ENCODE assay signal across 1 cellular context in genomic region chr2:3377279-3377611, GRCh38.
TF ChIP-seq lines count a peak whose summit lies in the region.

No MANE protein-coding gene starts in this region.

TF ChIP-seq in K562, 482 proteins besides CTCF, POLR2A, EP300 and RAD21 (continues in another document):
- TF ChIP-seq GATAD2A (IDR thresholded peaks at IDR 0.05): no peak
- TF ChIP-seq, protein P1, sequence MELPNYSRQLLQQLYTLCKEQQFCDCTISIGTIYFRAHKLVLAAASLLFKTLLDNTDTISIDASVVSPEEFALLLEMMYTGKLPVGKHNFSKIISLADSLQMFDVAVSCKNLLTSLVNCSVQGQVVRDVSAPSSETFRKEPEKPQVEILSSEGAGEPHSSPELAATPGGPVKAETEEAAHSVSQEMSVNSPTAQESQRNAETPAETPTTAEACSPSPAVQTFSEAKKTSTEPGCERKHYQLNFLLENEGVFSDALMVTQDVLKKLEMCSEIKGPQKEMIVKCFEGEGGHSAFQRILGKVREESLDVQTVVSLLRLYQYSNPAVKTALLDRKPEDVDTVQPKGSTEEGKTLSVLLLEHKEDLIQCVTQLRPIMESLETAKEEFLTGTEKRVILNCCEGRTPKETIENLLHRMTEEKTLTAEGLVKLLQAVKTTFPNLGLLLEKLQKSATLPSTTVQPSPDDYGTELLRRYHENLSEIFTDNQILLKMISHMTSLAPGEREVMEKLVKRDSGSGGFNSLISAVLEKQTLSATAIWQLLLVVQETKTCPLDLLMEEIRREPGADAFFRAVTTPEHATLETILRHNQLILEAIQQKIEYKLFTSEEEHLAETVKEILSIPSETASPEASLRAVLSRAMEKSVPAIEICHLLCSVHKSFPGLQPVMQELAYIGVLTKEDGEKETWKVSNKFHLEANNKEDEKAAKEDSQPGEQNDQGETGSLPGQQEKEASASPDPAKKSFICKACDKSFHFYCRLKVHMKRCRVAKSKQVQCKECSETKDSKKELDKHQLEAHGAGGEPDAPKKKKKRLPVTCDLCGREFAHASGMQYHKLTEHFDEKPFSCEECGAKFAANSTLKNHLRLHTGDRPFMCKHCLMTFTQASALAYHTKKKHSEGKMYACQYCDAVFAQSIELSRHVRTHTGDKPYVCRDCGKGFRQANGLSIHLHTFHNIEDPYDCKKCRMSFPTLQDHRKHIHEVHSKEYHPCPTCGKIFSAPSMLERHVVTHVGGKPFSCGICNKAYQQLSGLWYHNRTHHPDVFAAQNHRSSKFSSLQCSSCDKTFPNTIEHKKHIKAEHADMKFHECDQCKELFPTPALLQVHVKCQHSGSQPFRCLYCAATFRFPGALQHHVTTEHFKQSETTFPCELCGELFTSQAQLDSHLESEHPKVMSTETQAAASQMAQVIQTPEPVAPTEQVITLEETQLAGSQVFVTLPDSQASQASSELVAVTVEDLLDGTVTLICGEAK (IDR thresholded peaks at IDR 0.05): peak; percentile 72
- TF ChIP-seq, protein P1 (CRISPR knock-in tag; IDR thresholded peaks at IDR 0.05): no peak
- no peak for TF ChIP-seq ZNF699 (CRISPR knock-in tag; IDR thresholded peaks at IDR 0.05; ENCODE audit: insufficient replicate concordance)
- TF ChIP-seq ZNF140 (CRISPR knock-in tag; IDR thresholded peaks at IDR 0.05): no peak
- peak; percentile 14; the same call in 1 of the 2 replicates for TF ChIP-seq NCOA1 (IDR thresholded peaks at IDR 0.05; ENCODE audit: low read depth)
- no peak for TF ChIP-seq TBL1XR1 (IDR thresholded peaks at IDR 0.05; ENCODE audit: low read length in 2 of 2)
- 0 out of 2 replicates have a peak, but pooled peaks have one; percentile 10 for TF ChIP-seq ETV1 (tag; conservative IDR thresholded peaks at IDR 0.05; ENCODE audit: low read depth)
- no peak for TF ChIP-seq NFXL1 (CRISPR knock-in tag; IDR thresholded peaks at IDR 0.05)
- no peak for TF ChIP-seq HIVEP1 (CRISPR knock-in tag; IDR thresholded peaks at IDR 0.05)
- TF ChIP-seq E2F8 (IDR thresholded peaks at IDR 0.05; ENCODE audit: low read depth, partially characterized antibody): no peak
- TF ChIP-seq, protein P2, sequence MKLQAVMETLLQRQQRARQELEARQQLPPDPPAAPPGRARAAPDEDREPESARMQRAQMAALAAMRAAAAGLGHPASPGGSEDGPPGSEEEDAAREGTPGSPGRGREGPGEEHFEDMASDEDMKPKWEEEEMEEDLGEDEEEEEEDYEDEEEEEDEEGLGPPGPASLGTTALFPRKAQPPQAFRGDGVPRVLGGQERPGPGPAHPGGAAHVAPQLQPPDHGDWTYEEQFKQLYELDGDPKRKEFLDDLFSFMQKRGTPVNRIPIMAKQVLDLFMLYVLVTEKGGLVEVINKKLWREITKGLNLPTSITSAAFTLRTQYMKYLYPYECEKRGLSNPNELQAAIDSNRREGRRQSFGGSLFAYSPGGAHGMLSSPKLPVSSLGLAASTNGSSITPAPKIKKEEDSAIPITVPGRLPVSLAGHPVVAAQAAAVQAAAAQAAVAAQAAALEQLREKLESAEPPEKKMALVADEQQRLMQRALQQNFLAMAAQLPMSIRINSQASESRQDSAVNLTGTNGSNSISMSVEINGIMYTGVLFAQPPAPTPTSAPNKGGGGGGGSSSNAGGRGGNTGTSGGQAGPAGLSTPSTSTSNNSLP (IDR thresholded peaks at IDR 0.05; ENCODE audit: borderline replicate concordance, low read depth, low read length): no peak
- TF ChIP-seq TFE3 (CRISPR knock-in tag; IDR thresholded peaks at IDR 0.05): no peak
- TF ChIP-seq ZNF695 (CRISPR knock-in tag; IDR thresholded peaks at IDR 0.05): no peak
- TF ChIP-seq ZNF766 (CRISPR knock-in tag; conservative IDR thresholded peaks at IDR 0.05): 0 out of 2 replicates have a peak, but pooled peaks have one; percentile 29
- peak; percentile 56 for TF ChIP-seq CHD1 (IDR thresholded peaks at IDR 0.05; ENCODE audit: low read length)
- no peak for TF ChIP-seq ILF3 (IDR thresholded peaks at IDR 0.05; ENCODE audit: borderline replicate concordance)
- no peak for TF ChIP-seq SMAD3 (CRISPR knock-in tag; conservative IDR thresholded peaks at IDR 0.05)
- no peak for TF ChIP-seq FOXK1 (CRISPR knock-in tag; IDR thresholded peaks at IDR 0.05; ENCODE audit: borderline replicate concordance)
- peak; percentile 96 for TF ChIP-seq NR2C1 (IDR thresholded peaks at IDR 0.05)
- peak; percentile 96 for TF ChIP-seq NR2C1 (tag; IDR thresholded peaks at IDR 0.05)
- TF ChIP-seq, protein P3, sequence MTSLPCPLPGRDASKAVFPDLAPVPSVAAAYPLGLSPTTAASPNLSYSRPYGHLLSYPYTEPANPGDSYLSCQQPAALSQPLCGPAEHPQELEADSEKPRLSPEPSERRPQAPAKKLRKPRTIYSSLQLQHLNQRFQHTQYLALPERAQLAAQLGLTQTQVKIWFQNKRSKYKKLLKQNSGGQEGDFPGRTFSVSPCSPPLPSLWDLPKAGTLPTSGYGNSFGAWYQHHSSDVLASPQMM (CRISPR knock-in tag; IDR thresholded peaks at IDR 0.05): no peak
- TF ChIP-seq SMAD2 (IDR thresholded peaks at IDR 0.05; ENCODE audit: low read depth, low read length): no peak
- TF ChIP-seq EGR1 (conservative IDR thresholded peaks at IDR 0.05): peak; percentile 43; the same call in 1 of the 2 replicates
- TF ChIP-seq ZKSCAN8 (CRISPR knock-in tag; IDR thresholded peaks at IDR 0.05): no peak
- no peak for TF ChIP-seq GABPB2 (CRISPR knock-in tag; conservative IDR thresholded peaks at IDR 0.05)
- peak; percentile 90 for TF ChIP-seq GABPA (tag; conservative IDR thresholded peaks at IDR 0.05; ENCODE audit: low read depth)
- TF ChIP-seq GATA2 (CRISPR knock-in tag; IDR thresholded peaks at IDR 0.05): no peak
- TF ChIP-seq RBM14 (IDR thresholded peaks at IDR 0.05; ENCODE audit: borderline replicate concordance, insufficient read depth, low read depth, low read length): no peak
- TF ChIP-seq TAF1 (IDR thresholded peaks at IDR 0.05; ENCODE audit: control insufficient read depth, extremely low read depth, insufficient read depth, low read length, severe bottlenecking): no peak
- no peak for TF ChIP-seq KLF6 (CRISPR knock-in tag; IDR thresholded peaks at IDR 0.05; ENCODE audit: borderline replicate concordance)
- TF ChIP-seq RNF219 (CRISPR knock-in tag; IDR thresholded peaks at IDR 0.05): no peak
- TF ChIP-seq, protein P4, sequence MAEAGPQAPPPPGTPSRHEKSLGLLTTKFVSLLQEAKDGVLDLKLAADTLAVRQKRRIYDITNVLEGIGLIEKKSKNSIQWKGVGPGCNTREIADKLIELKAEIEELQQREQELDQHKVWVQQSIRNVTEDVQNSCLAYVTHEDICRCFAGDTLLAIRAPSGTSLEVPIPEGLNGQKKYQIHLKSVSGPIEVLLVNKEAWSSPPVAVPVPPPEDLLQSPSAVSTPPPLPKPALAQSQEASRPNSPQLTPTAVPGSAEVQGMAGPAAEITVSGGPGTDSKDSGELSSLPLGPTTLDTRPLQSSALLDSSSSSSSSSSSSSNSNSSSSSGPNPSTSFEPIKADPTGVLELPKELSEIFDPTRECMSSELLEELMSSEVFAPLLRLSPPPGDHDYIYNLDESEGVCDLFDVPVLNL (CRISPR knock-in tag; IDR thresholded peaks at IDR 0.05; ENCODE audit: low read depth): peak; percentile 47; the same call in 1 of the 2 replicates
- no peak for TF ChIP-seq ZNF311 (CRISPR knock-in tag; IDR thresholded peaks at IDR 0.05)
- no peak for TF ChIP-seq RB1 (IDR thresholded peaks at IDR 0.05; ENCODE audit: low read depth)
- TF ChIP-seq ZFP30 (CRISPR knock-in tag; IDR thresholded peaks at IDR 0.05; ENCODE audit: borderline replicate concordance): no peak
- TF ChIP-seq ZNF644 (tag; IDR thresholded peaks at IDR 0.05; ENCODE audit: low read depth): no peak
- TF ChIP-seq DPF2 (IDR thresholded peaks at IDR 0.05): no peak
- no peak for TF ChIP-seq TCFL5 (CRISPR knock-in tag; conservative IDR thresholded peaks at IDR 0.05)
- no peak for TF ChIP-seq ZKSCAN1 (IDR thresholded peaks at IDR 0.05; ENCODE audit: low read depth, low read length)
- no peak for TF ChIP-seq ZNF12 (CRISPR knock-in tag; IDR thresholded peaks at IDR 0.05)
- peak; percentile 92 for TF ChIP-seq NR2C2 (CRISPR knock-in tag; IDR thresholded peaks at IDR 0.05)
- TF ChIP-seq NR2C2 (tag; IDR thresholded peaks at IDR 0.05): peak; percentile 98
- no peak for TF ChIP-seq KAT7 (CRISPR knock-in tag; IDR thresholded peaks at IDR 0.05; ENCODE audit: borderline replicate concordance)
- TF ChIP-seq KDM5B (IDR thresholded peaks at IDR 0.05; ENCODE audit: insufficient replicate concordance, low read depth, low read length): no peak
- TF ChIP-seq U2AF1 (optimal IDR thresholded peaks at IDR 0.05; ENCODE audit: low read depth, low read length): no peak
- TF ChIP-seq POLR2H (tag; IDR thresholded peaks at IDR 0.05; ENCODE audit: low read depth): no peak
- no peak for TF ChIP-seq SRSF1 (IDR thresholded peaks at IDR 0.05; ENCODE audit: low read depth, low read length)
- no peak for TF ChIP-seq SRSF3 (IDR thresholded peaks at IDR 0.05; ENCODE audit: insufficient read depth, low read length)
